14 cellular contexts compared by ENCODE assay signal in the genomic region with DNA sequence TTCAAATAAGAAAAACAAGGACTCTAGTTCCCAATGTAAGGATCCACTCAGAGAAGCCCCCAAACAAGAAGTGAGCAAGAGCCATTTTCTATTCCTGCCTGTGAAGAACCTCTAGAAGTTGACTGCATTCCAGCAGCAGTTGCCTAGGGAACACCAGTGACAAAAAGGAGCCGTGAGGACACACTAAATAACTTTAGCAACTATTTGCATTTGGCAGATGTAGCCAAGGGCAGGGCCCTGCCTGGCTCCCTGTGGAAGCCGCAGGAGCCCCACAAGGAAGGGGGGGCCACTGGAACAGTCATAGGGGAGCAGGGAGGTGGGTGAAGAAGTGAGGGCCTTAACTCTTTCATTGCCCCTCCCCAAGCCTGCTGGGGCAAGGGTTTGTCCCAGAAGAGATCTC.
DNase-seq lines count a peak whose midpoint lies in the region; ATAC-seq and TF ChIP-seq lines count a peak whose summit lies in the region.
"Had no signal": no experiment of that assay in that cellular context is flagged by ENCODE, and none has a peak within 500 bp of the region (broad histone marks: within the 10 kb centered on the region; RNA-seq: fewer than 3 reads in every experiment).

No MANE protein-coding gene starts in this region.

- peaks cover 27% of the 10 kb centered on the region for H3K27me3 Mint-ChIP-seq in HFFc6 (ENCODE audit: insufficient read depth)
- peaks cover 9 to 30% of the 10 kb centered on the region in 2 donors for H3K27me3 Mint-ChIP-seq in stimulated activated naive B cell treated with anti-CD40 and anti-IgM and Interleukin-4, amounts not matched to agents 10 μg/mL and 1 μg/mL and 100 μg/mL, for 72 hours
- H3K27me3 Mint-ChIP-seq: activated naive CD8-positive, alpha-beta T cell treated with anti-CD3 and anti-CD28 coated beads for 36 hours; stimulated activated naive CD8-positive, alpha-beta T cell treated with anti-CD3 and anti-CD28 coated beads, Interleukin-15, amount 100 ng/mL, for 72 hours had no signal

- DNase-seq in HFFc6: peak; percentile 60
- peak; percentile 29 for DNase-seq in astrocyte of the spinal cord (ENCODE audit: low read depth, low spot score)
- DNase-seq in hepatic stellate cell (ENCODE audit: low spot score): peak; percentile 52
- no peak for DNase-seq in stimulated activated naive B cell treated with anti-CD40 and anti-IgM and Interleukin-4, amounts not matched to agents 10 μg/mL and 1 μg/mL and 100 μg/mL, for 72 hours
- DNase-seq in stimulated activated CD4-positive, alpha-beta T cell treated with anti-CD3 and anti-CD28 coated beads, Interleukin-12 subunit alpha, Interleukin-12 subunit beta, amount 100 ng/mL, for 4 hours: no peak
- DNase-seq in GM13976 (ENCODE audit: low spot score): no peak
- DNase-seq: activated CD4-positive, alpha-beta T cell treated with anti-CD3 and anti-CD28 coated beads for 4 hours; activated naive CD8-positive, alpha-beta T cell treated with anti-CD3 and anti-CD28 coated beads for 36 hours; erythroblast; HCEC 1CT; NCI-H187; SIG-M5; stimulated activated naive CD8-positive, alpha-beta T cell treated with anti-CD3 and anti-CD28 coated beads, Interleukin-15, amount 100 ng/mL, for 72 hours had no signal

- H3K4me1 Mint-ChIP-seq in HFFc6 (ENCODE audit: low read depth): peaks cover 7% of the 10 kb centered on the region; the same call in 1 of the 2 replicates
- peaks cover 38 to 56% of the 10 kb centered on the region in 2 donors for H3K4me1 Mint-ChIP-seq in stimulated activated naive B cell treated with anti-CD40 and anti-IgM and Interleukin-4, amounts not matched to agents 10 μg/mL and 1 μg/mL and 100 μg/mL, for 72 hours

- no peak overlapping the region for H3K4me3 Mint-ChIP-seq in HFFc6
- no peak overlapping the region for H3K4me3 Mint-ChIP-seq in stimulated activated naive B cell treated with anti-CD40 and anti-IgM and Interleukin-4, amounts not matched to agents 10 μg/mL and 1 μg/mL and 100 μg/mL, for 72 hours
- H3K4me3 Mint-ChIP-seq: activated naive CD8-positive, alpha-beta T cell treated with anti-CD3 and anti-CD28 coated beads for 36 hours had no signal

- in situ Hi-C loops in astrocyte of the spinal cord (cut with HindIII; ENCODE audit: low sequenced_read_pairs): no loop called here
- in situ Hi-C loops in GM13976 (cut with MboI; ENCODE audit: low sequenced_read_pairs, unreplicated experiment): loop anchor here (25.0 kb wide), 1 partner anchor 318 kb away; no protein-coding TSS in a partner anchor

- no peak overlapping the region for H3K4me3 ChIP-seq in astrocyte of the spinal cord (ENCODE audit: low read depth, low read length)

- no peak overlapping the region for H3K27ac Mint-ChIP-seq in HFFc6
- H3K27ac Mint-ChIP-seq in stimulated activated naive B cell treated with anti-CD40 and anti-IgM and Interleukin-4, amounts not matched to agents 10 μg/mL and 1 μg/mL and 100 μg/mL, for 72 hours: no peak overlapping the region
- H3K27ac Mint-ChIP-seq: activated naive CD8-positive, alpha-beta T cell treated with anti-CD3 and anti-CD28 coated beads for 36 hours had no signal

- H3K36me3 Mint-ChIP-seq in HFFc6 (ENCODE audit: low read depth): no peaks in the 10 kb centered on the region
- H3K36me3 Mint-ChIP-seq in stimulated activated naive B cell treated with anti-CD40 and anti-IgM and Interleukin-4, amounts not matched to agents 10 μg/mL and 1 μg/mL and 100 μg/mL, for 72 hours: peaks cover 3 to 6% of the 10 kb centered on the region in 2 donors

- peaks cover 4% of the 10 kb centered on the region; the same call in 1 of the 2 replicates for H3K9me3 Mint-ChIP-seq in HFFc6
- H3K9me3 Mint-ChIP-seq in stimulated activated naive B cell treated with anti-CD40 and anti-IgM and Interleukin-4, amounts not matched to agents 10 μg/mL and 1 μg/mL and 100 μg/mL, for 72 hours: peaks cover 3 to 10% of the 10 kb centered on the region in 2 donors

- peak; percentile 4 to 8 for ATAC-seq in stimulated activated naive B cell treated with anti-CD40 and anti-IgM and Interleukin-4, amounts not matched to agents 10 μg/mL and 1 μg/mL and 100 μg/mL, for 72 hours (replicated peaks)
- no peak for ATAC-seq in HG03442 (IDR thresholded peaks at IDR 0.05; ENCODE audit: unreplicated experiment)
- ATAC-seq: stimulated activated naive CD8-positive, alpha-beta T cell treated with anti-CD3 and anti-CD28 coated beads, Interleukin-15, amount 100 ng/mL, for 72 hours had no signal

- TF ChIP-seq CTCF in HFFc6 (IDR thresholded peaks at IDR 0.05): no peak
- TF ChIP-seq CTCF in astrocyte of the spinal cord (IDR thresholded peaks at IDR 0.05; ENCODE audit: low read depth, low read length): no peak
- TF ChIP-seq CTCF in GM13976 (IDR thresholded peaks at IDR 0.05; ENCODE audit: borderline replicate concordance, control extremely low read depth, extremely low read depth, insufficient read depth, missing control alignments): no peak

Comparison
In these comparisons a context has a peak if more than half of its experiments do, and no peak if none do; other contexts are left out.
1. DNase-seq: peak in HFFc6 (single experiment), astrocyte of the spinal cord (single experiment) and hepatic stellate cell (single experiment); none in stimulated activated naive B cell treated with anti-CD40 and anti-IgM and Interleukin-4, amounts not matched to agents 10 μg/mL and 1 μg/mL and 100 μg/mL, for 72 hours (single experiment), stimulated activated CD4-positive, alpha-beta T cell treated with anti-CD3 and anti-CD28 coated beads, Interleukin-12 subunit alpha, Interleukin-12 subunit beta, amount 100 ng/mL, for 4 hours (single experiment) and GM13976 (single experiment).